In the genomic region with DNA sequence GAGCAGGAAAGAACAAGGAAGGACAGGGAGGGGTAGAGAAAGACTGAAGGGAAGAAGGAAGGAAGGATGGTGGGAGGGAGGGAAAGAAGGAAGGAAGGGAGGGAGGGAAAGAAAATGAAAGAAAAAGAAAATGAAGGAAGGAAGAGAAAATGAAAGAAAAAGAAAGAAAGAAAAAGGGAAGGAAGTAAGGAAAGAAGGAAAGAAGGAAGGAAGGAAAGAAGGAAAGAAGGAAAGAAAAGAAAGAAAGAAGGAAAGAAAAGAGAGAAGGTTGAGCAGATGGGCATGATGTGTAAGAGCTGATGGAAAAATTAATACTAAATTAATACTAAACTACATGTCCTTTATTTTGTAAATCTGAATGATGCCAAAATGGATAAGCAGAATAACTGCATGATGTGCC, we compare ENCODE assay signal across 20 cellular contexts.
DNase-seq lines count a peak whose midpoint lies in the region; ATAC-seq and TF ChIP-seq lines count a peak whose summit lies in the region.
"Had no signal": no experiment of that assay in that cellular context is flagged by ENCODE, and none has a peak within 500 bp of the region (broad histone marks: within the 10 kb centered on the region; RNA-seq: fewer than 3 reads in every experiment).

No MANE protein-coding gene starts in this region.

- no peaks in the 10 kb centered on the region for H3K27me3 ChIP-seq in ACC112 (ENCODE audit: insufficient read depth, low read length)
- H3K27me3 ChIP-seq in HAP-1 (ENCODE audit: low read depth): no peaks in the 10 kb centered on the region
- H3K27me3 ChIP-seq: BE2C, BLaER1 had no signal

- H3K27ac ChIP-seq in ACC112 (ENCODE audit: low read depth, low read length): no peak overlapping the region
- H3K27ac ChIP-seq: BLaER1 had no signal

- H2AFZ ChIP-seq in ACC112 (ENCODE audit: low read length, unreplicated experiment): peak overlapping the region; percentile 10

- no peaks in the 10 kb centered on the region for H3K79me2 ChIP-seq in ACC112 (ENCODE audit: control insufficient read depth, insufficient read depth, low read length, unreplicated experiment)

- peaks cover 7% of the 10 kb centered on the region for H3K4me1 ChIP-seq in ACC112 (ENCODE audit: control insufficient read depth, insufficient read depth, low read length, unreplicated experiment)
- no peaks in the 10 kb centered on the region for H3K4me1 ChIP-seq in HAP-1
- H3K4me1 ChIP-seq: BE2C, BLaER1 had no signal

- DNase-seq in WTC11 (ENCODE audit: low spot score) (no peak), osteocyte (ENCODE audit: extremely low spot score, unreplicated experiment) (no peak), HuH-7 (ENCODE audit: low spot score) (no peak), Right ventricle myocardium superior (no peak), HAP-1 (ENCODE audit: low spot score in 2 of 2) (no peak)
- DNase-seq: 8988T; ACHN; BE2C; CD4-positive, alpha-beta memory T cell; CD4-positive, CD25-positive, alpha-beta regulatory T cell; CD8-positive, alpha-beta memory T cell; COR-L47; DMS 273 treated with DMSO at 0.1 percent for 48 hours; DMS153; DMS79; DND-41; GF-D8 had no signal

- H3K27ac Mint-ChIP-seq in WTC11 (no peak overlapping the region), osteocyte (ENCODE audit: unreplicated experiment) (peak overlapping the region; percentile 90)
- H3K27ac Mint-ChIP-seq: CD14-positive monocyte; CD4-positive, alpha-beta memory T cell; CD4-positive, CD25-positive, alpha-beta regulatory T cell; CD8-positive, alpha-beta memory T cell had no signal

- TF ChIP-seq CTCF in WTC11 (IDR thresholded peaks at IDR 0.05) (no peak), osteocyte (IDR thresholded peaks at IDR 0.05) (no peak)

- H3K4me3 Mint-ChIP-seq in WTC11 (no peak overlapping the region), osteocyte (ENCODE audit: unreplicated experiment) (peak overlapping the region; percentile 44)
- H3K4me3 Mint-ChIP-seq: CD14-positive monocyte; CD4-positive, alpha-beta memory T cell; CD4-positive, CD25-positive, alpha-beta regulatory T cell; CD8-positive, alpha-beta memory T cell had no signal

- no peak overlapping the region for H3K4me3 ChIP-seq in ACC112 (ENCODE audit: low read depth, low read length)
- H3K4me3 ChIP-seq in HAP-1: no peak overlapping the region
- H3K4me3 ChIP-seq: BLaER1 had no signal

- POLR2A ChIA-PET in WTC11 (lab: Charles Lee): no interaction called here

- H3K4me1 Mint-ChIP-seq in WTC11 (peaks cover 15% of the 10 kb centered on the region), osteocyte (ENCODE audit: unreplicated experiment) (peaks cover 44% of the 10 kb centered on the region)
- H3K4me1 Mint-ChIP-seq: CD14-positive monocyte; CD4-positive, alpha-beta memory T cell; CD4-positive, CD25-positive, alpha-beta regulatory T cell; CD8-positive, alpha-beta memory T cell had no signal

- H3K9me3 Mint-ChIP-seq in WTC11 (peaks cover 28% of the 10 kb centered on the region), osteocyte (ENCODE audit: unreplicated experiment) (peaks cover 8% of the 10 kb centered on the region)

- CTCF ChIA-PET in WTC11 (lab: Charles Lee): no interaction called here

- no peaks in the 10 kb centered on the region for H3K36me3 ChIP-seq in ACC112 (ENCODE audit: insufficient read depth, low read length)
- no peaks in the 10 kb centered on the region for H3K36me3 ChIP-seq in HAP-1 (replicated peaks)
- H3K36me3 ChIP-seq: BE2C, BLaER1 had no signal

- no peaks in the 10 kb centered on the region; the same call in 1 of the 2 replicates for H3K27me3 Mint-ChIP-seq in WTC11 (ENCODE audit: low read depth)
- no peaks in the 10 kb centered on the region for H3K27me3 Mint-ChIP-seq in osteocyte (ENCODE audit: unreplicated experiment)
- H3K27me3 Mint-ChIP-seq: CD4-positive, alpha-beta memory T cell; CD4-positive, CD25-positive, alpha-beta regulatory T cell; CD8-positive, alpha-beta memory T cell had no signal

- no peak for ATAC-seq in WTC11
- ATAC-seq in Right ventricle myocardium superior (ENCODE audit: poor library complexity): no peak

- no peaks in the 10 kb centered on the region for H3K9me3 ChIP-seq in HAP-1
- H3K9me3 ChIP-seq: BE2C, BLaER1 had no signal

- intact Hi-C loops in Right ventricle myocardium superior (cut with DNase I): no loop called here

- in situ Hi-C loops in HAP-1 (cut with MboI; ENCODE audit: low sequenced_read_pairs): no loop called here

- H3K36me3 Mint-ChIP-seq in WTC11 (peaks cover 14% of the 10 kb centered on the region), osteocyte (ENCODE audit: unreplicated experiment) (peaks cover 6% of the 10 kb centered on the region)
- H3K36me3 Mint-ChIP-seq: CD14-positive monocyte; CD4-positive, alpha-beta memory T cell; CD4-positive, CD25-positive, alpha-beta regulatory T cell; CD8-positive, alpha-beta memory T cell had no signal

TF ChIP-seq in WTC11, 78 proteins besides CTCF, POLR2A, EP300 and RAD21 (continues in another document):
- TF ChIP-seq, protein P1, sequence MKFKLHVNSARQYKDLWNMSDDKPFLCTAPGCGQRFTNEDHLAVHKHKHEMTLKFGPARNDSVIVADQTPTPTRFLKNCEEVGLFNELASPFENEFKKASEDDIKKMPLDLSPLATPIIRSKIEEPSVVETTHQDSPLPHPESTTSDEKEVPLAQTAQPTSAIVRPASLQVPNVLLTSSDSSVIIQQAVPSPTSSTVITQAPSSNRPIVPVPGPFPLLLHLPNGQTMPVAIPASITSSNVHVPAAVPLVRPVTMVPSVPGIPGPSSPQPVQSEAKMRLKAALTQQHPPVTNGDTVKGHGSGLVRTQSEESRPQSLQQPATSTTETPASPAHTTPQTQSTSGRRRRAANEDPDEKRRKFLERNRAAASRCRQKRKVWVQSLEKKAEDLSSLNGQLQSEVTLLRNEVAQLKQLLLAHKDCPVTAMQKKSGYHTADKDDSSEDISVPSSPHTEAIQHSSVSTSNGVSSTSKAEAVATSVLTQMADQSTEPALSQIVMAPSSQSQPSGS (CRISPR knock-in tag; IDR thresholded peaks at IDR 0.05; ENCODE audit: borderline replicate concordance, low read depth): no peak
- TF ChIP-seq, protein P2, sequence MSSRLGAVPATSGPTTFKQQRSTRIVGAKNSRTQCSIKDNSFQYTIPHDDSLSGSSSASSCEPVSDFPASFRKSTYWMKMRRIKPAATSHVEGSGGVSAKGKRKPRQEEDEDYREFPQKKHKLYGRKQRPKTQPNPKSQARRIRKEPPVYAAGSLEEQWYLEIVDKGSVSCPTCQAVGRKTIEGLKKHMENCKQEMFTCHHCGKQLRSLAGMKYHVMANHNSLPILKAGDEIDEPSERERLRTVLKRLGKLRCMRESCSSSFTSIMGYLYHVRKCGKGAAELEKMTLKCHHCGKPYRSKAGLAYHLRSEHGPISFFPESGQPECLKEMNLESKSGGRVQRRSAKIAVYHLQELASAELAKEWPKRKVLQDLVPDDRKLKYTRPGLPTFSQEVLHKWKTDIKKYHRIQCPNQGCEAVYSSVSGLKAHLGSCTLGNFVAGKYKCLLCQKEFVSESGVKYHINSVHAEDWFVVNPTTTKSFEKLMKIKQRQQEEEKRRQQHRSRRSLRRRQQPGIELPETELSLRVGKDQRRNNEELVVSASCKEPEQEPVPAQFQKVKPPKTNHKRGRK (CRISPR knock-in tag; IDR thresholded peaks at IDR 0.05; ENCODE audit: borderline replicate concordance): peak; percentile 52; the same call in 1 of the 2 replicates
- TF ChIP-seq PRDM15 (CRISPR knock-in tag; IDR thresholded peaks at IDR 0.05) (no peak), ZNF423 (CRISPR knock-in tag; IDR thresholded peaks at IDR 0.05) (no peak)
